Comparison of ENCODE assay signal across 8 cellular contexts in genomic region chr4:153465583-153465921, GRCh38. TPM values are rescaled to one million over a fixed set of nuclear protein-coding genes. Genes with fewer than 3 reads are reported as not detected.
A peak's percentile ranks its signal among the peaks of the same experiment; 100 is the strongest.
DNase-seq lines count a peak whose midpoint lies in the region; ATAC-seq, FAIRE-seq and TF ChIP-seq lines count a peak whose summit lies in the region.

No MANE protein-coding gene starts in this region.

- H3K9me3 ChIP-seq in A549: no peaks in the 10 kb centered on the region
- no peaks in the 10 kb centered on the region for H3K9me3 ChIP-seq in right lobe of liver

- POLR2A ChIA-PET in A549 (lab: Yijun Ruan, JAX): interaction anchor here (0.5 to 2.0 kb wide), 12 partner anchors 16 to 320 kb away, joined by 3 to 9 read pairs (median 4); no protein-coding TSS in a partner anchor

- no peaks in the 10 kb centered on the region for H3K36me3 ChIP-seq in right lobe of liver

- ATAC-seq in A549 (peak; percentile 64 to 75), HG03175 (IDR thresholded peaks at IDR 0.05; ENCODE audit: unreplicated experiment) (peak; percentile 17), right lobe of liver (peak; percentile 40 to 62 (median 56)), HG03521 (IDR thresholded peaks at IDR 0.05; ENCODE audit: unreplicated experiment) (no peak)

- peak overlapping the region; percentile 82 to 96 for H3K27ac ChIP-seq in A549
- peak overlapping the region in 38 of 59 donors; percentile 3 to 84 (median 54) for H3K27ac ChIP-seq in dorsolateral prefrontal cortex
- H3K27ac ChIP-seq in right lobe of liver: peak overlapping the region; percentile 77 to 92 (median 84)

- TF ChIP-seq CTCF in A549 (IDR thresholded peaks at IDR 0.05): no peak
- peak; percentile 32 for TF ChIP-seq CTCF in GM10266 (IDR thresholded peaks at IDR 0.05; ENCODE audit: control insufficient read depth, insufficient read depth, low read depth, missing control alignments)
- TF ChIP-seq CTCF in dorsolateral prefrontal cortex (IDR thresholded peaks at IDR 0.05 in 54 of 56, conservative IDR thresholded peaks at IDR 0.05 in 2 of 56; ENCODE audit: low read depth in 1 of 56, partially characterized antibody in 56 of 56): peak in 30 of 56 donors; percentile 4 to 49 (median 24)
- peak; percentile 28 to 39 (median 34) for TF ChIP-seq CTCF in right lobe of liver (IDR thresholded peaks at IDR 0.05)

- FAIRE-seq in A549 (lab: Jason Lieb, UNC): no peak

- H3K4me2 ChIP-seq in A549: peak overlapping the region; percentile 91

- 9% methylated on average over 9 of the region's 16 CpGs for WGBS in A549 (ENCODE audit: missing lambda C conversion rate)
- 0% methylated on average over 15 of the region's 16 CpGs for WGBS in right lobe of liver (ENCODE audit: insufficient coverage, low coverage, low lambda C conversion rate, missing lambda C conversion rate)

- TF ChIP-seq POLR2A in A549 (IDR thresholded peaks at IDR 0.05; ENCODE audit: low read length) (no peak), right lobe of liver (IDR thresholded peaks at IDR 0.05) (no peak)

- peak overlapping the region; percentile 71 for H3K4me3 ChIP-seq in A549
- H3K4me3 ChIP-seq in dorsolateral prefrontal cortex: peak overlapping the region; percentile 49 to 90 (median 82)
- peak overlapping the region; percentile 59 to 90 (median 83) for H3K4me3 ChIP-seq in right lobe of liver

- H3K4me1 ChIP-seq in A549 (peaks cover 14% of the 10 kb centered on the region; the same call in 2 of the 3 replicates), right lobe of liver (peaks cover 0 to 28% (median 9%) of the 10 kb centered on the region in 4 donors)

- DNase-seq in A549 (ENCODE audit: low read depth in 1 of 2, low spot score in 1 of 2) (peak; percentile 37 to 61), GM10266 (ENCODE audit: extremely low spot score) (peak; percentile 57), SK-N-DZ (ENCODE audit: low spot score) (peak; percentile 60), dorsolateral prefrontal cortex (peak in 7 of 10 donors; percentile 25 to 60 (median 55)), right lobe of liver (peak; percentile 70 to 74 (median 71)), stromal cell of bone marrow (ENCODE audit: low read depth) (peak; percentile 26)

- CTCF ChIA-PET in A549 (lab: Yijun Ruan, JAX): interaction anchor here (0.6 to 3.5 kb wide), 8 partner anchors 10 to 126 kb away, joined by 3 to 14 read pairs (median 5); no protein-coding TSS in a partner anchor

- TF ChIP-seq EP300 in A549 (IDR thresholded peaks at IDR 0.05): no peak

- TF ChIP-seq RAD21 in A549 (conservative IDR thresholded peaks at IDR 0.05 in 1 of 2, IDR thresholded peaks at IDR 0.05 in 1 of 2): no peak; a peak in 1 of 5 replicates

- H3K27me3 ChIP-seq in dorsolateral prefrontal cortex (no peaks in the 10 kb centered on the region), right lobe of liver (no peaks in the 10 kb centered on the region)

- intact Hi-C loops in dorsolateral prefrontal cortex (cut with DNase I) (loop anchor here (5.0 to 10.0 kb wide), 5 partner anchors 69 to 261 kb away; partner anchors contain the start of gene TRIM2 (in 1 of the 2)), right lobe of liver (cut with DNase I) (loop anchor here in 1 of 2 donors (10.0 kb wide), 1 partner anchor 109 kb away; no protein-coding TSS in a partner anchor)

TF ChIP-seq in A549, 52 proteins besides CTCF, POLR2A, EP300 and RAD21:
- no peak for TF ChIP-seq HOXA7 (CRISPR knock-in tag; IDR thresholded peaks at IDR 0.05)
- TF ChIP-seq ZFP36 (IDR thresholded peaks at IDR 0.05; ENCODE audit: borderline replicate concordance, partially characterized antibody): no peak
- TF ChIP-seq E2F6 (IDR thresholded peaks at IDR 0.05; ENCODE audit: borderline replicate concordance, low read depth): peak; percentile 58; the same call in 1 of the 2 replicates
- TF ChIP-seq PBX3 (IDR thresholded peaks at IDR 0.05): no peak
- TF ChIP-seq FOSL2 (IDR thresholded peaks at IDR 0.05): no peak
- no peak for TF ChIP-seq FOSL2 (CRISPR knock-in tag; IDR thresholded peaks at IDR 0.05)
- TF ChIP-seq MAX (IDR thresholded peaks at IDR 0.05): peak; percentile 73; the same call in 1 of the 2 replicates

RNA-seq across cellular contexts. Expression of gene TMEM131L, which starts 0.6 kb away (rescaled TPM):
- polyA plus RNA-seq in A549 (2011; rRNA removed): 5.0 and 6.3 TPM in 2 replicates
- polyA plus RNA-seq in A549 (2012; cell fraction: cytosol; rRNA removed): 1.9 and 2.3 TPM in 2 replicates
- polyA plus RNA-seq in A549 (2012; cell fraction: nucleus; rRNA removed): 5.4 and 8.8 TPM in 2 replicates
- polyA plus RNA-seq in A549 (2017; fragmentation: RNase III; extraction: RNeasy Plus Mini Kit Qiagen cat#74134 plus additional on column Dnase treatment): 3.4 to 4.5 TPM (median 3.9 TPM) in 3 replicates
- 9.0 and 10.5 TPM in 2 replicates for polyA minus RNA-seq in A549 (2011; rRNA and poly(A)+ RNA removed)
- 12.2 and 18.2 TPM in 2 replicates for polyA plus RNA-seq in SK-N-DZ (2014; cell fraction: cytosol; rRNA removed)
- 20.3 and 26.3 TPM in 2 replicates for polyA plus RNA-seq in SK-N-DZ (2014; cell fraction: nucleus; rRNA removed)
- 10 to 100 TPM in 40 of 120 experiments, 1 to 10 TPM in 80; 3.8 to 16.5 (median 8.7) TPM for total RNA-seq in dorsolateral prefrontal cortex
- 10 to 100 TPM; 13.2 to 19.6 (median 14.8) TPM for total RNA-seq in right lobe of liver
